Comparison of ENCODE assay signal across 19 cellular contexts in genomic region chr9:71962328-71962727, GRCh38.
"Had no signal": no experiment of that assay in that cellular context is flagged by ENCODE, and none has a peak within 500 bp of the region (broad histone marks: within the 10 kb centered on the region; RNA-seq: fewer than 3 reads in every experiment).

No MANE protein-coding gene starts in this region.

- FAIRE-seq: astrocyte, frontal cortex, keratinocyte had no signal

- DNase-seq: activated CD4-positive, alpha-beta T cell treated with anti-CD3 and anti-CD28 coated beads, Interleukin-2, amount 50 U/mL, for 48 hours; activated gamma-delta T cell; adrenal gland; effector memory CD8-positive, alpha-beta T cell; left lung; mammary epithelial cell; natural killer cell; ovary; sigmoid colon; stimulated activated CD8-positive, alpha-beta memory T cell treated with anti-CD3 and anti-CD28 coated beads, Interleukin-4, amount 100 ng/mL, for 48 hours; stimulated activated naive CD4-positive, alpha-beta T cell; substantia nigra; trophoblast cell; WERI-Rb-1 had no signal

- H3K4me3 ChIP-seq: adrenal gland, breast epithelium, left lung, ovary, sigmoid colon had no signal

- H3K27ac Mint-ChIP-seq: activated naive CD4-positive, alpha-beta T cell treated with anti-CD3 and anti-CD28 coated beads, Interleukin-2, amount 50 U/mL, for 72 hours; effector memory CD8-positive, alpha-beta T cell; natural killer cell had no signal

- H3K9me3 Mint-ChIP-seq: effector memory CD8-positive, alpha-beta T cell; natural killer cell had no signal

- H3K9me3 ChIP-seq: adrenal gland, breast epithelium, left lung, ovary, sigmoid colon had no signal

- H3K27me3 Mint-ChIP-seq: effector memory CD8-positive, alpha-beta T cell had no signal

- H3K27me3 ChIP-seq: adrenal gland, breast epithelium, left lung, ovary, sigmoid colon had no signal

- H3K27ac ChIP-seq: adrenal gland, breast epithelium, left lung, ovary, sigmoid colon, WERI-Rb-1 had no signal

- H3K36me3 ChIP-seq: adrenal gland, breast epithelium, ovary had no signal

- H3K4me1 ChIP-seq: adrenal gland, breast epithelium, sigmoid colon had no signal

- ATAC-seq: activated naive CD4-positive, alpha-beta T cell treated with anti-CD3 and anti-CD28 coated beads, Interleukin-2, amount 50 U/mL, for 72 hours; effector memory CD8-positive, alpha-beta T cell; left lung; natural killer cell had no signal

- H3K4me3 Mint-ChIP-seq: effector memory CD8-positive, alpha-beta T cell; natural killer cell had no signal
